19 cellular contexts compared by ENCODE assay signal in genomic region chr5:142997586-142997985, GRCh38.
DNase-seq lines count a peak whose midpoint lies in the region; ATAC-seq and TF ChIP-seq lines count a peak whose summit lies in the region.
"Had no signal": no experiment of that assay in that cellular context is flagged by ENCODE, and none has a peak within 500 bp of the region (broad histone marks: within the 10 kb centered on the region; RNA-seq: fewer than 3 reads in every experiment).

No MANE protein-coding gene starts in this region.

- no peak for DNase-seq in CD8-positive, alpha-beta memory T cell
- DNase-seq in T-helper 2 cell treated with Interferon-gamma antibody and Interleukin-4, amounts not matched to agents 5 μg/mL and 100 μg/mL, for 36 hours (ENCODE audit: low spot score): no peak
- no peak for DNase-seq in natural killer cell treated with Interleukin-12 subunit alpha and Interleukin-12 subunit beta and Interleukin-15 and Interleukin-18, amount 100 ng/mL, for 72 hours (ENCODE audit: low spot score)
- no peak for DNase-seq in suprapubic skin (ENCODE audit: low spot score in 2 of 2)
- DNase-seq in amniotic stem cell (lab: John Stamatoyannopoulos, UW): no peak
- DNase-seq: ACHN, DMS153, EL, KBM-7, NCI-H1105 treated with DMSO at 0.1 percent for 48 hours, NCI-H1694 treated with DMSO at 0.1 percent for 48 hours, NCI-H510A, NCI-H774, OCI-M1, SHP77 had no signal

- peaks cover 8 to 20% (median 8%) of the 10 kb centered on the region in 3 donors for H3K36me3 Mint-ChIP-seq in CD8-positive, alpha-beta memory T cell
- H3K36me3 Mint-ChIP-seq in T-helper 2 cell treated with Interferon-gamma antibody and Interleukin-4, amounts not matched to agents 5 μg/mL and 100 μg/mL, for 36 hours (ENCODE audit: low read depth): peaks cover 15% of the 10 kb centered on the region
- peaks cover 32% of the 10 kb centered on the region for H3K36me3 Mint-ChIP-seq in natural killer cell treated with Interleukin-12 subunit alpha and Interleukin-12 subunit beta and Interleukin-15 and Interleukin-18, amount 100 ng/mL, for 72 hours

- peaks cover 82 to 87% (median 87%) of the 10 kb centered on the region in 3 donors for H3K4me1 Mint-ChIP-seq in CD8-positive, alpha-beta memory T cell
- peaks cover 37% of the 10 kb centered on the region for H3K4me1 Mint-ChIP-seq in T-helper 2 cell treated with Interferon-gamma antibody and Interleukin-4, amounts not matched to agents 5 μg/mL and 100 μg/mL, for 36 hours (ENCODE audit: low read depth)
- H3K4me1 Mint-ChIP-seq in natural killer cell treated with Interleukin-12 subunit alpha and Interleukin-12 subunit beta and Interleukin-15 and Interleukin-18, amount 100 ng/mL, for 72 hours (ENCODE audit: low read depth in 2 of 2): peaks cover 76 to 82% of the 10 kb centered on the region in 2 donors

- CTCF ChIA-PET in CD8-positive, alpha-beta memory T cell (lab: Charles Lee): interaction anchor here (1.3 to 2.5 kb wide), 3 partner anchors 11 to 19 kb away, joined by 3 to 13 read pairs (median 5); no protein-coding TSS in a partner anchor

- no peak for TF ChIP-seq EP300 in suprapubic skin (IDR thresholded peaks at IDR 0.05)

- no peak for TF ChIP-seq POLR2A in suprapubic skin (IDR thresholded peaks at IDR 0.05)

- 90% methylated on average over 1 of the region's 1 CpG for WGBS in suprapubic skin

- peaks cover 0 to 69% (median 7%) of the 10 kb centered on the region in 11 experiments; a peak in 8 of 22 replicates for H3K36me3 ChIP-seq in BLaER1 treated with 17β-estradiol and CSF1 and Interleukin-3, amounts not matched to agents 10 nM and 100 nM
- H3K36me3 ChIP-seq in CD8-positive, alpha-beta memory T cell (ENCODE audit: insufficient read depth, low read length): no peaks in the 10 kb centered on the region
- H3K36me3 ChIP-seq in suprapubic skin: no peaks in the 10 kb centered on the region

- POLR2A ChIA-PET in CD8-positive, alpha-beta memory T cell (lab: Charles Lee): interaction anchor here (0.7 to 1.2 kb wide), 3 partner anchors 16 to 673 kb away, joined by 3 to 4 read pairs (median 3); no protein-coding TSS in a partner anchor

- peak overlapping the region; percentile 0 to 40 (median 25) for H3K4me3 Mint-ChIP-seq in CD8-positive, alpha-beta memory T cell
- H3K4me3 Mint-ChIP-seq in T-helper 2 cell treated with Interferon-gamma antibody and Interleukin-4, amounts not matched to agents 5 μg/mL and 100 μg/mL, for 36 hours: no peak overlapping the region
- H3K4me3 Mint-ChIP-seq in natural killer cell treated with Interleukin-12 subunit alpha and Interleukin-12 subunit beta and Interleukin-15 and Interleukin-18, amount 100 ng/mL, for 72 hours: peak overlapping the region; percentile 53
- H3K4me3 Mint-ChIP-seq: CD14-positive monocyte had no signal

- no peaks in the 10 kb centered on the region for H3K9me3 Mint-ChIP-seq in CD8-positive, alpha-beta memory T cell
- peaks cover 9% of the 10 kb centered on the region for H3K9me3 Mint-ChIP-seq in T-helper 2 cell treated with Interferon-gamma antibody and Interleukin-4, amounts not matched to agents 5 μg/mL and 100 μg/mL, for 36 hours
- peaks cover 8% of the 10 kb centered on the region for H3K9me3 Mint-ChIP-seq in natural killer cell treated with Interleukin-12 subunit alpha and Interleukin-12 subunit beta and Interleukin-15 and Interleukin-18, amount 100 ng/mL, for 72 hours

- peak overlapping the region in 9 of 11 experiments; percentile 49 to 90 (median 71); a peak in 14 of 22 replicates for H3K4me2 ChIP-seq in BLaER1 treated with 17β-estradiol and CSF1 and Interleukin-3, amounts not matched to agents 10 nM and 100 nM

- no peak overlapping the region for H3K9ac ChIP-seq in BLaER1 treated with 17β-estradiol and CSF1 and Interleukin-3, amounts not matched to agents 10 nM and 100 nM

- H3K4me1 ChIP-seq in BLaER1 treated with 17β-estradiol and CSF1 and Interleukin-3, amounts not matched to agents 10 nM and 100 nM: peaks cover 28 to 78% (median 45%) of the 10 kb centered on the region in 10 experiments
- peaks cover 47% of the 10 kb centered on the region for H3K4me1 ChIP-seq in CD8-positive, alpha-beta memory T cell (ENCODE audit: insufficient read depth, low read length)
- H3K4me1 ChIP-seq in suprapubic skin: peaks cover 13% of the 10 kb centered on the region

- H3K9me3 ChIP-seq in BLaER1 treated with 17β-estradiol and CSF1 and Interleukin-3, amounts not matched to agents 10 nM and 100 nM (replicated peaks in 1 of 11): peaks cover 0 to 59% (median 18%) of the 10 kb centered on the region in 11 experiments; a peak in 15 of 22 replicates
- H3K9me3 ChIP-seq in CD8-positive, alpha-beta memory T cell (ENCODE audit: low read length): no peaks in the 10 kb centered on the region
- H3K9me3 ChIP-seq in suprapubic skin: no peaks in the 10 kb centered on the region

- H4K20me1 ChIP-seq in BLaER1 treated with 17β-estradiol and CSF1 and Interleukin-3, amounts not matched to agents 10 nM and 100 nM: no peaks in the 10 kb centered on the region

- H3K27me3 ChIP-seq in BLaER1 treated with 17β-estradiol and CSF1 and Interleukin-3, amounts not matched to agents 10 nM and 100 nM: no peaks in the 10 kb centered on the region
- no peaks in the 10 kb centered on the region for H3K27me3 ChIP-seq in CD8-positive, alpha-beta memory T cell (ENCODE audit: insufficient read depth, low read length, poor library complexity, severe bottlenecking)
- H3K27me3 ChIP-seq in suprapubic skin: no peaks in the 10 kb centered on the region

- peak overlapping the region; percentile 59 to 98 (median 79) for H3K27ac Mint-ChIP-seq in CD8-positive, alpha-beta memory T cell
- peak overlapping the region; percentile 21 for H3K27ac Mint-ChIP-seq in T-helper 2 cell treated with Interferon-gamma antibody and Interleukin-4, amounts not matched to agents 5 μg/mL and 100 μg/mL, for 36 hours
- peak overlapping the region; percentile 95 to 99 for H3K27ac Mint-ChIP-seq in natural killer cell treated with Interleukin-12 subunit alpha and Interleukin-12 subunit beta and Interleukin-15 and Interleukin-18, amount 100 ng/mL, for 72 hours

- TF ChIP-seq CTCF in suprapubic skin (IDR thresholded peaks at IDR 0.05): no peak

- no peak overlapping the region for H3K4me3 ChIP-seq in BLaER1 treated with 17β-estradiol and CSF1 and Interleukin-3, amounts not matched to agents 10 nM and 100 nM
- no peak overlapping the region for H3K4me3 ChIP-seq in CD8-positive, alpha-beta memory T cell (ENCODE audit: low read length)
- H3K4me3 ChIP-seq in suprapubic skin: no peak overlapping the region

- no peaks in the 10 kb centered on the region for H3K27me3 Mint-ChIP-seq in CD8-positive, alpha-beta memory T cell
- H3K27me3 Mint-ChIP-seq in T-helper 2 cell treated with Interferon-gamma antibody and Interleukin-4, amounts not matched to agents 5 μg/mL and 100 μg/mL, for 36 hours (ENCODE audit: low read depth): no peaks in the 10 kb centered on the region
- no peaks in the 10 kb centered on the region for H3K27me3 Mint-ChIP-seq in natural killer cell treated with Interleukin-12 subunit alpha and Interleukin-12 subunit beta and Interleukin-15 and Interleukin-18, amount 100 ng/mL, for 72 hours

- H3K27ac ChIP-seq in BLaER1 treated with 17β-estradiol and CSF1 and Interleukin-3, amounts not matched to agents 10 nM and 100 nM: peak overlapping the region in 3 of 11 experiments; percentile 6 to 99 (median 99); a peak in 3 of 22 replicates
- H3K27ac ChIP-seq in CD8-positive, alpha-beta memory T cell (ENCODE audit: low read depth, low read length): no peak overlapping the region
- H3K27ac ChIP-seq in suprapubic skin: no peak overlapping the region

- no peak for ATAC-seq in natural killer cell treated with Interleukin-12 subunit alpha and Interleukin-12 subunit beta and Interleukin-15 and Interleukin-18, amount 100 ng/mL, for 72 hours
- ATAC-seq in GM18520 (IDR thresholded peaks at IDR 0.05; ENCODE audit: unreplicated experiment): no peak
- ATAC-seq: SK-N-SH treated with all-trans-retinoic acid at 6 μM for 48 hours had no signal

Comparison
In these comparisons a context has a peak if more than half of its experiments do, and no peak if none do; other contexts are left out.
1. H3K27ac Mint-ChIP-seq: peak in every context shown above with its lines; median percentile 97 in natural killer cell treated with Interleukin-12 subunit alpha and Interleukin-12 subunit beta and Interleukin-15 and Interleukin-18, amount 100 ng/mL, for 72 hours; 79 in CD8-positive, alpha-beta memory T cell; 21 in T-helper 2 cell treated with Interferon-gamma antibody and Interleukin-4, amounts not matched to agents 5 μg/mL and 100 μg/mL, for 36 hours.